In genomic region chr15:70461992-70462391, GRCh38 we compare ENCODE assay signal across 26 cellular contexts.
"Had no signal": no experiment of that assay in that cellular context is flagged by ENCODE, and none has a peak within 500 bp of the region (broad histone marks: within the 10 kb centered on the region; RNA-seq: fewer than 3 reads in every experiment).

No MANE protein-coding gene starts in this region.

- FAIRE-seq: colon, TTC549 had no signal

- H3K27me3 Mint-ChIP-seq: activated B cell treated with CpG ODN at 0.5 μM for 24 hours had no signal

- DNase-seq: activated B cell treated with CpG ODN at 0.5 μM for 24 hours; activated CD4-positive, alpha-beta memory T cell treated with anti-CD3 and anti-CD28 coated beads for 36 hours; activated CD4-positive, alpha-beta T cell treated with anti-CD3 and anti-CD28 coated beads, Interleukin-2, amount 10 ng/mL, durations not matched to agents 7 days and 5 days; activated CD8-positive, alpha-beta memory T cell treated with anti-CD3 and anti-CD28 coated beads for 24 hours; activated gamma-delta T cell treated with Interleukin-2 at 50 U/mL for 16 hours; activated naive CD4-positive, alpha-beta T cell treated with anti-CD3 and anti-CD28 coated beads, Interleukin-2, amount 10 ng/mL, durations not matched to agents 7 days and 5 days; activated naive CD8-positive, alpha-beta T cell treated with anti-CD3 and anti-CD28 coated beads for 36 hours; activated T-cell treated with anti-CD3 and anti-CD28 coated beads, Interleukin-2, amount 50 U/mL, for 72 hours; anterior cingulate cortex; cerebellar nuclear complex; Kasumi-1; NCI-H1105 treated with DMSO at 0.1 percent for 48 hours; NCI-H1436 treated with DMSO at 0.1 percent for 48 hours; NCI-H187 treated with DMSO at 0.1 percent for 48 hours; NCI-H2081 treated with DMSO at 0.1 percent for 48 hours; NCI-H446 treated with DMSO at 0.1 percent for 48 hours; NCI-H524 treated with DMSO at 0.1 percent for 48 hours; NCI-H774; PC-3; T-cell; T-helper 2 cell; T1000 had no signal

- H3K4me3 Mint-ChIP-seq: activated B cell treated with CpG ODN at 0.5 μM for 24 hours; activated CD4-positive, alpha-beta memory T cell treated with anti-CD3 and anti-CD28 coated beads for 36 hours; activated CD4-positive, alpha-beta T cell treated with anti-CD3 and anti-CD28 coated beads, Interleukin-2, amount 10 ng/mL, durations not matched to agents 7 days and 5 days; activated naive CD4-positive, alpha-beta T cell treated with anti-CD3 and anti-CD28 coated beads, Interleukin-2, amount 10 ng/mL, durations not matched to agents 7 days and 5 days; activated naive CD8-positive, alpha-beta T cell treated with anti-CD3 and anti-CD28 coated beads for 36 hours; activated T-cell treated with anti-CD3 and anti-CD28 coated beads, Interleukin-2, amount 50 U/mL, for 72 hours; T-cell had no signal

- H3K27ac ChIP-seq: SK-N-MC had no signal

- H3K27ac Mint-ChIP-seq: activated CD4-positive, alpha-beta T cell treated with anti-CD3 and anti-CD28 coated beads, Interleukin-2, amount 10 ng/mL, durations not matched to agents 7 days and 5 days; activated naive CD4-positive, alpha-beta T cell treated with anti-CD3 and anti-CD28 coated beads, Interleukin-2, amount 10 ng/mL, durations not matched to agents 7 days and 5 days; activated naive CD8-positive, alpha-beta T cell treated with anti-CD3 and anti-CD28 coated beads for 36 hours; activated T-cell treated with anti-CD3 and anti-CD28 coated beads, Interleukin-2, amount 50 U/mL, for 72 hours; activated T-helper 2 cell treated with anti-CD3 and anti-CD28 coated beads, Interferon-gamma antibody, Interleukin-2, Interleukin-4, amounts not matched to agents 10 μg/mL and 5 μg/mL and 100 μg/mL, durations not matched to agents 14 hours and 24 hours and 36 hours; T-cell had no signal

- H3K9me3 Mint-ChIP-seq: activated B cell treated with CpG ODN at 0.5 μM for 24 hours; activated CD4-positive, alpha-beta memory T cell treated with anti-CD3 and anti-CD28 coated beads for 36 hours; activated CD4-positive, alpha-beta T cell treated with anti-CD3 and anti-CD28 coated beads, Interleukin-2, amount 10 ng/mL, durations not matched to agents 7 days and 5 days; activated naive CD4-positive, alpha-beta T cell treated with anti-CD3 and anti-CD28 coated beads, Interleukin-2, amount 10 ng/mL, durations not matched to agents 7 days and 5 days; activated naive CD8-positive, alpha-beta T cell treated with anti-CD3 and anti-CD28 coated beads for 36 hours; activated T-cell treated with anti-CD3 and anti-CD28 coated beads, Interleukin-2, amount 50 U/mL, for 72 hours; activated T-helper 2 cell treated with anti-CD3 and anti-CD28 coated beads, Interferon-gamma antibody, Interleukin-2, Interleukin-4, amounts not matched to agents 10 μg/mL and 5 μg/mL and 100 μg/mL, durations not matched to agents 14 hours and 24 hours and 36 hours; T-cell had no signal

- ATAC-seq: activated T-cell treated with anti-CD3 and anti-CD28 coated beads, Interleukin-2, amount 50 U/mL, for 72 hours; PC-3; T-cell had no signal

- H3K4me3 ChIP-seq: SK-N-MC had no signal

- H3K36me3 Mint-ChIP-seq: activated CD4-positive, alpha-beta memory T cell treated with anti-CD3 and anti-CD28 coated beads for 36 hours; activated naive CD4-positive, alpha-beta T cell treated with anti-CD3 and anti-CD28 coated beads, Interleukin-2, amount 10 ng/mL, durations not matched to agents 7 days and 5 days; activated naive CD8-positive, alpha-beta T cell treated with anti-CD3 and anti-CD28 coated beads for 36 hours; T-cell had no signal
